ENCODE assay signal across 8 cellular contexts in the genomic region with DNA sequence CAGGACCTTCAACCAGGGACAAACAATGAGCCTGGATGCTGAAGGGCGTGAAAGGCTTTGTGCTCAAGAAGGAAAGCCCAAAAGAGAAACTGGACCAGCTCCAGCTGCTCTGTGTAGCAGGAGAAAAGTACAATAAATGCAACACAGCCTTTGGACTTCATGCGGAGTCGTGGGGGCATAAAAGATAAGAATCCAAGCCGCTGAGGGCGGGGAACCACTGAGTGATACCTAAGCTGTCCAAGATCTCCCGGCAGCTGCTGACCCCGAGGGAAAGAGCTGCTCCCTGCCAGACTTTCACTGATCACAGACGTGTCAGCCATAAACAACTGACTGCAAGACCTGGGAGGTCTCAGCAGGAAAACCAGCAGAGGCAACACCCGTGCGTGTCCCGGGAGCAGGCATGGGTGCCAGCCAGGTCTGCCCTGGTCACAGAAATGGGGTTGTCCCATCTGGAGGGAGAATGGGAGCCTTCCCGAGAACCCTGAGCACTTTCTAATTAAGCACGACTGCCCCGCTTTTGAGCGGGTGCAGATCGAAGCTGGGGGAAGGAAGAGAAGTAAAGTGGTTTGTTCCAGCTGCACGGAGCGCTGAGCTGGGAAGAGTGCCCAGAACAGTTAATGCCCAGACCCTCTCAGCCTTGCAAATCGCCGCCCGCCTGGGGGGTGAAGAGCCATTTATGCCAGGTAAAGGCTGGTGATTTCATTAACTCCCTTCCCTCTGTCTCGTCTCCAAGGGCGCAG.
A peak's percentile ranks its signal among the peaks of the same experiment; 100 is the strongest.
DNase-seq lines count a peak whose midpoint lies in the region; ATAC-seq, FAIRE-seq and TF ChIP-seq lines count a peak whose summit lies in the region.

No MANE protein-coding gene starts in this region.

- H3K36me3 ChIP-seq in H1 (ENCODE audit: control insufficient read depth in 2 of 4, insufficient read depth in 4 of 4, low read length in 3 of 4) (no peaks in the 10 kb centered on the region), parathyroid adenoma (ENCODE audit: control insufficient read depth, insufficient read depth, low read length) (no peaks in the 10 kb centered on the region)

- no peak overlapping the region for H3K23ac ChIP-seq in H1 (ENCODE audit: insufficient read length)

- H3K14ac ChIP-seq in H1 (ENCODE audit: insufficient read length): no peak overlapping the region

- no peak for TF ChIP-seq POLR2A in H1 (IDR thresholded peaks at IDR 0.05; ENCODE audit: control extremely low read depth in 1 of 2, low read depth in 2 of 2, low read length in 2 of 2)

- CTCF ChIA-PET in H1 (lab: Charles Lee; ENCODE audit: partially characterized antibody): interaction anchor here (0.6 to 2.6 kb wide), 10 partner anchors 10 to 448 kb away, joined by 3 to 10 read pairs (median 3); no protein-coding TSS in a partner anchor

- peaks cover 0 to 1% (median 0%) of the 10 kb centered on the region in 4 experiments; a peak in 1 of 7 replicates for H3K4me1 ChIP-seq in H1 (replicated peaks in 1 of 4; ENCODE audit: control insufficient read depth in 3 of 4, insufficient read depth in 4 of 4, low read length in 3 of 4)
- H3K4me1 ChIP-seq in parathyroid adenoma: no peaks in the 10 kb centered on the region

- no peaks in the 10 kb centered on the region for H3K79me2 ChIP-seq in H1 (ENCODE audit: control insufficient read depth in 1 of 2, insufficient read depth in 2 of 2, low read length in 2 of 2)
- no peaks in the 10 kb centered on the region for H3K79me2 ChIP-seq in parathyroid adenoma

- no peak for FAIRE-seq in H1 (lab: Jason Lieb, UNC)

- ATAC-seq in GM18858 (IDR thresholded peaks at IDR 0.05; ENCODE audit: unreplicated experiment) (no peak), GM19023 (IDR thresholded peaks at IDR 0.05; ENCODE audit: unreplicated experiment) (no peak), HG03354 (IDR thresholded peaks at IDR 0.05; ENCODE audit: poor library complexity, severe bottlenecking, unreplicated experiment) (no peak)

- WGBS in H1 (ENCODE audit: extremely low coverage in 1 of 2, insufficient coverage in 1 of 2, insufficient read length in 1 of 2, insufficient replicate concordance in 2 of 2, low coverage in 1 of 2, low lambda C conversion rate in 2 of 2, missing lambda C conversion rate in 1 of 2), 2 experiments: 88% methylated on average over 23 of the region's 23 CpGs; no CpG with 5 or more reads in 1 of the 2 experiments

- DNase-seq in DMS153 treated with DMSO at 0.1 percent for 48 hours (lab: John Stamatoyannopoulos, UW; ENCODE audit: unreplicated experiment) (peak; percentile 98), NCI-H345 (lab: John Stamatoyannopoulos, UW) (peak; percentile 95), H1 (ENCODE audit: low read depth in 1 of 2, low spot score in 2 of 2) (no peak), NCI-H226 (no peak)

- H3K4me3 ChIP-seq in H1 (ENCODE audit: extremely low read depth in 1 of 4, insufficient read depth in 2 of 4, low read depth in 3 of 4, low read length in 4 of 4): no peak overlapping the region
- peak overlapping the region; percentile 30 for H3K4me3 ChIP-seq in parathyroid adenoma (ENCODE audit: low read depth, low read length)

- H3K27me3 ChIP-seq in H1 (replicated peaks in 1 of 4; ENCODE audit: control insufficient read depth in 3 of 4, extremely low read depth in 1 of 4, insufficient read depth in 3 of 4, low read length in 3 of 4) (peaks cover 0 to 3% (median 0%) of the 10 kb centered on the region in 4 experiments; a peak in 2 of 7 replicates), parathyroid adenoma (ENCODE audit: control insufficient read depth, insufficient read depth, low read length) (no peaks in the 10 kb centered on the region)

- H4K91ac ChIP-seq in H1 (replicated peaks; ENCODE audit: insufficient read length, low read length): peak overlapping the region; percentile 45

- no peaks in the 10 kb centered on the region for H3K79me1 ChIP-seq in H1 (ENCODE audit: low read depth, low read length)

- no peak overlapping the region for H2AK5ac ChIP-seq in H1 (ENCODE audit: low read depth, low read length)

- H4K8ac ChIP-seq in H1 (ENCODE audit: extremely low read depth, insufficient read depth, low read length): no peak overlapping the region; the same call in 1 of the 2 replicates

- no peak overlapping the region for H2BK5ac ChIP-seq in H1 (ENCODE audit: low read depth, low read length)

- H2BK15ac ChIP-seq in H1 (ENCODE audit: low read length): no peak overlapping the region

- POLR2A ChIA-PET in H1 (lab: Charles Lee; ENCODE audit: partially characterized antibody): no interaction called here

- H3K9me3 ChIP-seq in H1 (ENCODE audit: insufficient read depth in 2 of 2, low read depth in 1 of 2, low read length in 1 of 2): no peaks in the 10 kb centered on the region
- H3K9me3 ChIP-seq in parathyroid adenoma (ENCODE audit: control insufficient read depth, low read length): no peaks in the 10 kb centered on the region

- H3K27ac ChIP-seq in H1 (ENCODE audit: low read depth, low read length): no peak overlapping the region
- H3K27ac ChIP-seq in parathyroid adenoma: no peak overlapping the region

- H4K5ac ChIP-seq in H1 (ENCODE audit: insufficient read length, low read depth, low read length): no peak overlapping the region

- no peak overlapping the region for H2AFZ ChIP-seq in H1 (ENCODE audit: low read length)
- H2AFZ ChIP-seq in parathyroid adenoma: peak overlapping the region; percentile 54

- no peak for TF ChIP-seq EP300 in H1 (IDR thresholded peaks at IDR 0.05; ENCODE audit: borderline replicate concordance in 1 of 2, low read depth in 2 of 2, low read length in 2 of 2)

- no peak for TF ChIP-seq CTCF in H1 (IDR thresholded peaks at IDR 0.05; ENCODE audit: control extremely low read depth in 1 of 3, insufficient read depth in 1 of 3, low read depth in 1 of 3, low read length in 3 of 3)
- TF ChIP-seq CTCF in parathyroid adenoma (IDR thresholded peaks at IDR 0.05): no peak

- no peaks in the 10 kb centered on the region for H4K20me1 ChIP-seq in H1 (replicated peaks in 1 of 2; ENCODE audit: control insufficient read depth in 1 of 2, insufficient read depth in 2 of 2, low read length in 2 of 2)

- H2BK120ac ChIP-seq in H1 (replicated peaks; ENCODE audit: low read depth, low read length): no peak overlapping the region

- H2BK12ac ChIP-seq in H1 (ENCODE audit: low read depth, low read length): peak overlapping the region; percentile 68; the same call in 1 of the 2 replicates

- H3K4me2 ChIP-seq in H1 (ENCODE audit: insufficient read depth in 1 of 2, low read depth in 2 of 2, low read length in 2 of 2) (no peak overlapping the region), parathyroid adenoma (ENCODE audit: low read length) (peak overlapping the region; percentile 65)

- H3K56ac ChIP-seq in H1 (replicated peaks; ENCODE audit: insufficient read length, low read depth, low read length): no peak overlapping the region

- H3K4ac ChIP-seq in H1 (replicated peaks; ENCODE audit: insufficient read length, low read depth, low read length): no peak overlapping the region

- H3K18ac ChIP-seq in H1 (ENCODE audit: extremely low read depth, low read length): no peak overlapping the region

- H3K9ac ChIP-seq in H1 (replicated peaks in 1 of 4; ENCODE audit: extremely low read depth in 1 of 4, low read depth in 3 of 4, low read length in 3 of 4) (no peak overlapping the region), parathyroid adenoma (no peak overlapping the region)

- TF ChIP-seq RAD21 in H1 (IDR thresholded peaks at IDR 0.05 in 1 of 2, conservative IDR thresholded peaks at IDR 0.05 in 1 of 2; ENCODE audit: low read depth in 2 of 2, low read length in 2 of 2): no peak

- no peaks in the 10 kb centered on the region for H3K23me2 ChIP-seq in H1 (ENCODE audit: low read depth, low read length)

- no peak overlapping the region for H2BK20ac ChIP-seq in H1 (ENCODE audit: low read length)

TF ChIP-seq in H1, 55 proteins besides CTCF, POLR2A, EP300 and RAD21:
- TF ChIP-seq SAP30 (IDR thresholded peaks at IDR 0.05; ENCODE audit: insufficient read depth, insufficient replicate concordance, low read length) (no peak), MAFK (IDR thresholded peaks at IDR 0.05; ENCODE audit: low read depth, low read length) (no peak), ATF3 (IDR thresholded peaks at IDR 0.05; ENCODE audit: insufficient read depth, low read depth, low read length) (no peak), CREB1 (IDR thresholded peaks at IDR 0.05) (no peak), KDM4A (IDR thresholded peaks at IDR 0.05; ENCODE audit: low read depth, low read length, severe bottlenecking) (no peak), RFX5 (IDR thresholded peaks at IDR 0.05; ENCODE audit: borderline replicate concordance, low read depth, low read length) (no peak), EZH2 (IDR thresholded peaks at IDR 0.05; ENCODE audit: low read depth, low read length, severe bottlenecking) (no peak), SP2 (IDR thresholded peaks at IDR 0.05; ENCODE audit: low read length) (no peak), USF2 (IDR thresholded peaks at IDR 0.05; ENCODE audit: low read length) (no peak), EGR1 (IDR thresholded peaks at IDR 0.05; ENCODE audit: borderline replicate concordance, low read depth, low read length) (no peak), NANOG (IDR thresholded peaks at IDR 0.05; ENCODE audit: insufficient read depth, low read depth, low read length, poor library complexity, severe bottlenecking) (no peak), BCL11A (IDR thresholded peaks at IDR 0.05; ENCODE audit: low read depth in 2 of 2, low read length in 2 of 2) (no peak), TEAD4 (IDR thresholded peaks at IDR 0.05; ENCODE audit: low read depth, low read length) (no peak), BACH1 (IDR thresholded peaks at IDR 0.05; ENCODE audit: low read length) (no peak), SP1 (IDR thresholded peaks at IDR 0.05; ENCODE audit: low read depth, low read length) (no peak), RBBP5 (IDR thresholded peaks at IDR 0.05; ENCODE audit: borderline replicate concordance, low read depth, low read length) (no peak)
- TF ChIP-seq, protein P1, sequence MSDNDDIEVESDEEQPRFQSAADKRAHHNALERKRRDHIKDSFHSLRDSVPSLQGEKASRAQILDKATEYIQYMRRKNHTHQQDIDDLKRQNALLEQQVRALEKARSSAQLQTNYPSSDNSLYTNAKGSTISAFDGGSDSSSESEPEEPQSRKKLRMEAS (IDR thresholded peaks at IDR 0.05): no peak

Comparison
In these comparisons a context has a peak if more than half of its experiments do, and no peak if none do; other contexts are left out.
1. DNase-seq: peak in DMS153 treated with DMSO at 0.1 percent for 48 hours (single experiment) and NCI-H345 (single experiment); none in H1 (0 of 2) and NCI-H226 (single experiment).